29 cellular contexts compared by ENCODE assay signal in genomic region chr11:79221417-79222130, GRCh38.
"Had no signal": no experiment of that assay in that cellular context is flagged by ENCODE, and none has a peak within 500 bp of the region (broad histone marks: within the 10 kb centered on the region; RNA-seq: fewer than 3 reads in every experiment).

No MANE protein-coding gene starts in this region.

- H3K27ac Mint-ChIP-seq: naive B cell; naive thymus-derived CD8-positive, alpha-beta T cell; natural killer cell treated with Interleukin-12 subunit alpha and Interleukin-12 subunit beta and Interleukin-15 and Interleukin-18, amount 100 ng/mL, for 72 hours; stimulated activated memory B cell treated with anti-CD40 and anti-IgM and Interleukin-4, amounts not matched to agents 10 μg/mL and 1 μg/mL and 100 μg/mL, for 72 hours; stimulated activated naive CD8-positive, alpha-beta T cell treated with anti-CD3 and anti-CD28 coated beads, Interleukin-15, amount 100 ng/mL, for 72 hours; type B pancreatic cell had no signal

- H3K4me3 ChIP-seq: pancreas, psoas muscle, right lobe of liver, skin epidermis, smooth muscle cell, spleen, suprapubic skin, testis, tibial nerve, upper lobe of right lung, uterus had no signal

- DNase-seq: naive B cell; naive thymus-derived CD8-positive, alpha-beta T cell; nucleus accumbens; pancreas; psoas muscle; right cardiac atrium; right lobe of liver; spleen; stimulated activated CD4-positive, alpha-beta T cell treated with anti-CD3 and anti-CD28 coated beads, Interleukin-12 subunit alpha, Interleukin-12 subunit beta, amount 100 ng/mL, for 4 hours; stimulated activated CD4-positive, alpha-beta T cell treated with anti-CD3 and anti-CD28 coated beads, Interleukin-1b, Interleukin-23, amount 100 ng/mL, for 48 hours; stimulated activated CD4-positive, alpha-beta T cell treated with anti-CD3 and anti-CD28 coated beads, Interleukin-4, amount 100 ng/mL, for 1 hour; stimulated activated CD4-positive, alpha-beta T cell treated with anti-CD3 and anti-CD28 coated beads, Interleukin-4, amount 100 ng/mL, for 4 hours; stimulated activated CD8-positive, alpha-beta memory T cell treated with anti-CD3 and anti-CD28 coated beads, Interleukin-4, amount 100 ng/mL, for 48 hours; stimulated activated naive CD4-positive, alpha-beta T cell; stimulated activated naive CD8-positive, alpha-beta T cell treated with anti-CD3 and anti-CD28 coated beads, Interleukin-15, amount 100 ng/mL, for 72 hours; stimulated activated naive CD8-positive, alpha-beta T cell treated with anti-CD3 and anti-CD28 coated beads, Interleukin-15, Interleukin-2, amounts not matched to agents 100 U/mL and 50 U/mL, for 24 hours; substantia nigra; testis; upper lobe of right lung; uterus had no signal

- H3K4me1 Mint-ChIP-seq: naive B cell; naive thymus-derived CD8-positive, alpha-beta T cell; neural crest cell; stimulated activated memory B cell treated with anti-CD40 and anti-IgM and Interleukin-4, amounts not matched to agents 10 μg/mL and 1 μg/mL and 100 μg/mL, for 72 hours; stimulated activated naive CD8-positive, alpha-beta T cell treated with anti-CD3 and anti-CD28 coated beads, Interleukin-15, amount 100 ng/mL, for 72 hours had no signal

- H3K9me3 ChIP-seq: neutrophil, pancreas, psoas muscle, right lobe of liver, suprapubic skin, testis, tibial nerve, upper lobe of right lung, uterus had no signal

- H3K27me3 ChIP-seq: neutrophil, pancreas, right lobe of liver, suprapubic skin, testis, tibial nerve, upper lobe of right lung, uterus had no signal

- H3K36me3 Mint-ChIP-seq: naive B cell; naive thymus-derived CD8-positive, alpha-beta T cell; natural killer cell treated with Interleukin-12 subunit alpha and Interleukin-12 subunit beta and Interleukin-15 and Interleukin-18, amount 100 ng/mL, for 72 hours; stimulated activated memory B cell treated with anti-CD40 and anti-IgM and Interleukin-4, amounts not matched to agents 10 μg/mL and 1 μg/mL and 100 μg/mL, for 72 hours had no signal

- H3K4me3 Mint-ChIP-seq: naive B cell; naive thymus-derived CD8-positive, alpha-beta T cell; natural killer cell treated with Interleukin-12 subunit alpha and Interleukin-12 subunit beta and Interleukin-15 and Interleukin-18, amount 100 ng/mL, for 72 hours; neural crest cell; stimulated activated memory B cell treated with anti-CD40 and anti-IgM and Interleukin-4, amounts not matched to agents 10 μg/mL and 1 μg/mL and 100 μg/mL, for 72 hours; stimulated activated naive CD8-positive, alpha-beta T cell treated with anti-CD3 and anti-CD28 coated beads, Interleukin-15, amount 100 ng/mL, for 72 hours; type B pancreatic cell had no signal

- H3K36me3 ChIP-seq: neutrophil, pancreas, right lobe of liver, spleen, suprapubic skin, tibial nerve, upper lobe of right lung, uterus had no signal

- ATAC-seq: naive thymus-derived CD8-positive, alpha-beta T cell; natural killer cell treated with Interleukin-12 subunit alpha and Interleukin-12 subunit beta and Interleukin-15 and Interleukin-18, amount 100 ng/mL, for 72 hours; pancreas; psoas muscle; right cardiac atrium; right lobe of liver; stimulated activated memory B cell treated with anti-CD40 and anti-IgM and Interleukin-4, amounts not matched to agents 10 μg/mL and 1 μg/mL and 100 μg/mL, for 72 hours; stimulated activated naive CD8-positive, alpha-beta T cell treated with anti-CD3 and anti-CD28 coated beads, Interleukin-15, amount 100 ng/mL, for 72 hours; stimulated activated naive CD8-positive, alpha-beta T cell treated with anti-CD3 and anti-CD28 coated beads, Interleukin-15, Interleukin-2, amounts not matched to agents 100 U/mL and 50 U/mL, for 24 hours; upper lobe of right lung had no signal

- H3K27me3 Mint-ChIP-seq: natural killer cell treated with Interleukin-12 subunit alpha and Interleukin-12 subunit beta and Interleukin-15 and Interleukin-18, amount 100 ng/mL, for 72 hours; stimulated activated naive CD8-positive, alpha-beta T cell treated with anti-CD3 and anti-CD28 coated beads, Interleukin-15, amount 100 ng/mL, for 72 hours; type B pancreatic cell had no signal

- H3K4me1 ChIP-seq: pancreas, psoas muscle, right lobe of liver, spleen, suprapubic skin, upper lobe of right lung, uterus had no signal

- H3K27ac ChIP-seq: neutrophil, pancreas, psoas muscle, right lobe of liver, skin epidermis, spleen, suprapubic skin, testis, tibial nerve, upper lobe of right lung, uterus had no signal
